34 cellular contexts compared by ENCODE assay signal in genomic region chr7:66865290-66865864, GRCh38.
"Had no signal": no experiment of that assay in that cellular context is flagged by ENCODE, and none has a peak within 500 bp of the region (broad histone marks: within the 10 kb centered on the region; RNA-seq: fewer than 3 reads in every experiment).

No MANE protein-coding gene starts in this region.

- H3K9me3 Mint-ChIP-seq: activated CD4-positive, alpha-beta memory T cell treated with anti-CD3 and anti-CD28 coated beads for 36 hours; activated naive CD4-positive, alpha-beta T cell treated with anti-CD3 and anti-CD28 coated beads for 36 hours; activated naive CD4-positive, alpha-beta T cell treated with anti-CD3 and anti-CD28 coated beads, Interleukin-2, amount 50 U/mL, for 72 hours; activated T-helper 2 cell treated with anti-CD3 and anti-CD28 coated beads, Interferon-gamma antibody, Interleukin-2, Interleukin-4, amounts not matched to agents 10 μg/mL and 5 μg/mL and 100 μg/mL, durations not matched to agents 14 hours and 24 hours and 36 hours; T-cell had no signal

- DNase-seq: activated CD4-positive, alpha-beta memory T cell treated with anti-CD3 and anti-CD28 coated beads for 36 hours; activated CD4-positive, alpha-beta T cell treated with anti-CD3 and anti-CD28 coated beads for 36 hours; activated CD4-positive, alpha-beta T cell treated with anti-CD3 and anti-CD28 coated beads, Interleukin-2, amount 50 U/mL, for 1 hour; activated CD8-positive, alpha-beta memory T cell treated with anti-CD3 and anti-CD28 coated beads, Interleukin-2, amount 50 U/mL, for 4 hours; activated gamma-delta T cell treated with Interleukin-2 at 50 U/mL for 16 hours; activated naive CD4-positive, alpha-beta T cell treated with anti-CD3 and anti-CD28 coated beads for 36 hours; activated T-cell treated with anti-CD3 and anti-CD28 coated beads for 4 hours; activated T-cell treated with anti-CD3 and anti-CD28 coated beads, Interleukin-2, amount 50 U/mL, for 48 hours; amniotic stem cell; aorta; brain microvascular endothelial cell; central memory CD4-positive, alpha-beta T cell; MM.1S; MV-4-11; NCI-H1092; NCI-H187; NCI-H2029 treated with DMSO at 0.1 percent for 48 hours; NCI-H2171; NCI-H510A; NCI-H526; NCI-H748 treated with DMSO at 0.1 percent for 48 hours; NK-92 treated with Interleukin-12 subunit alpha and Interleukin-12 subunit beta, amount 100 ng/mL, for 24 hours; PC-9; SIG-M5; T-cell; T-helper 2 cell; T-helper 9 cell; WERI-Rb-1 had no signal

- H3K4me3 ChIP-seq: PC-9 had no signal

- H3K27ac ChIP-seq: brain microvascular endothelial cell, KMS-11, PC-9, RWPE1, WERI-Rb-1 had no signal

- H3K36me3 Mint-ChIP-seq: activated naive CD4-positive, alpha-beta T cell treated with anti-CD3 and anti-CD28 coated beads, Interleukin-2, amount 50 U/mL, for 72 hours had no signal

- ATAC-seq: activated CD4-positive, alpha-beta T cell treated with anti-CD3 and anti-CD28 coated beads for 36 hours; activated naive CD4-positive, alpha-beta T cell treated with anti-CD3 and anti-CD28 coated beads, Interleukin-2, amount 50 U/mL, for 72 hours; Right ventricle myocardium inferior; SK-N-SH treated with all-trans-retinoic acid at 6 μM for 48 hours; T-cell had no signal

- H3K27me3 ChIP-seq: brain microvascular endothelial cell had no signal

- H3K4me3 Mint-ChIP-seq: activated CD4-positive, alpha-beta memory T cell treated with anti-CD3 and anti-CD28 coated beads for 36 hours; activated CD4-positive, alpha-beta T cell treated with anti-CD3 and anti-CD28 coated beads for 36 hours; activated naive CD4-positive, alpha-beta T cell treated with anti-CD3 and anti-CD28 coated beads for 36 hours; T-cell had no signal

- H3K27ac Mint-ChIP-seq: activated CD4-positive, alpha-beta memory T cell treated with anti-CD3 and anti-CD28 coated beads for 36 hours; activated CD4-positive, alpha-beta T cell treated with anti-CD3 and anti-CD28 coated beads for 36 hours; activated naive CD4-positive, alpha-beta T cell treated with anti-CD3 and anti-CD28 coated beads for 36 hours had no signal

- H3K36me3 ChIP-seq: brain microvascular endothelial cell, WERI-Rb-1 had no signal

- H3K27me3 Mint-ChIP-seq: activated CD4-positive, alpha-beta memory T cell treated with anti-CD3 and anti-CD28 coated beads for 36 hours; activated CD4-positive, alpha-beta T cell treated with anti-CD3 and anti-CD28 coated beads for 36 hours; T-cell had no signal
